Comparison of ENCODE assay signal across 20 cellular contexts in genomic region chr7:80677629-80678028, GRCh38. TPM values are rescaled to one million over a fixed set of nuclear protein-coding genes. Genes with fewer than 3 reads are reported as not detected.
"Had no signal": no experiment of that assay in that cellular context is flagged by ENCODE, and none has a peak within 500 bp of the region (broad histone marks: within the 10 kb centered on the region; RNA-seq: fewer than 3 reads in every experiment).

No MANE protein-coding gene starts in this region.

- H3K27me3 ChIP-seq: body of pancreas, left lung, sigmoid colon, testis, uterus had no signal

- ATAC-seq: activated CD8-positive, alpha-beta T cell treated with anti-CD3 and anti-CD28 coated beads, Interleukin-2, amount 10 ng/mL, durations not matched to agents 7 days and 5 days; body of pancreas; esophagus mucosa; left lung; naive thymus-derived CD4-positive, alpha-beta T cell; stimulated activated naive B cell treated with anti-CD40 and anti-IgM and Interleukin-4, amounts not matched to agents 10 μg/mL and 1 μg/mL and 100 μg/mL, for 72 hours had no signal

- H3K4me1 ChIP-seq: body of pancreas, sigmoid colon, testis, uterus had no signal

- H3K36me3 ChIP-seq: sigmoid colon, uterus had no signal

- H3K27ac ChIP-seq: body of pancreas, left lung, sigmoid colon, testis, uterus had no signal

- DNase-seq: activated CD4-positive, alpha-beta T cell treated with anti-CD3 and anti-CD28 coated beads for 1 hour; activated CD4-positive, alpha-beta T cell treated with anti-CD3 and anti-CD28 coated beads, Interleukin-2, amount 50 U/mL, for 1 hour; activated CD8-positive, alpha-beta T cell treated with anti-CD3 and anti-CD28 coated beads, Interleukin-2, amount 10 ng/mL, durations not matched to agents 7 days and 5 days; activated gamma-delta T cell treated with Interleukin-2 at 50 U/mL for 16 hours; anterior cingulate cortex; body of pancreas; dermis blood vessel endothelial cell; effector CD8-positive, alpha-beta T cell; left lung; naive thymus-derived CD4-positive, alpha-beta T cell; sigmoid colon; stimulated activated CD4-positive, alpha-beta T cell treated with anti-CD3 and anti-CD28 coated beads, Interleukin-2, amount 100 ng/mL, for 48 hours; stimulated activated CD8-positive, alpha-beta memory T cell treated with anti-CD3 and anti-CD28 coated beads, Interleukin-4, amount 100 ng/mL, for 48 hours; stimulated activated naive B cell treated with anti-CD40 and anti-IgM and Interleukin-4, amounts not matched to agents 10 μg/mL and 1 μg/mL and 100 μg/mL, for 72 hours; T-helper 9 cell; testis; uterus had no signal

- H3K4me3 ChIP-seq: body of pancreas, left lung, lung, sigmoid colon, testis, uterus had no signal

- H3K9me3 ChIP-seq: body of pancreas, left lung, sigmoid colon, testis, uterus had no signal

RNA-seq across cellular contexts. Expression of gene CD36, which starts 39.2 kb away (rescaled TPM):
- total RNA-seq: activated CD8-positive, alpha-beta T cell treated with anti-CD3 and anti-CD28 coated beads, Interleukin-2, amount 10 ng/mL, durations not matched to agents 7 days and 5 days; kidney epithelial cell had no signal
